12 cellular contexts compared by ENCODE assay signal in the genomic region with DNA sequence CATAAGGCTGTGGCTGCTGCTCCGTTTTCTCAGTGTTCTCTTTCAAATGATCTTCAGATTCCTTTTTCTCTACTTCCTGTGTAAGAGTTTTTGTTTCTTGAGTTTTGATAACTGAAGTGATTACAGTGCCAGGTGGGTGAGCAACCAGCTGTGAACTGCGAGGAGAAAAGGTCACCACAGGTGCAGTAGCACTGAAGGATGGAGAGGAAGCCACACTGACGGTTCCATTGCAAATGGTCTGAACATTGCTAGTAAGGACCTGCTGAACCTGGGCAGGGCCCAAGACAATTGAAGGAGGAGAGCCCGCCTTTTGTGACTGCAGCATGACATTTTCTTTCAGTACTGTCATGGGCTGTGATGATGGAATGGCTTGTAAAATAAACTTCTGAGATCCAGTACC.
DNase-seq lines count a peak whose midpoint lies in the region; ATAC-seq lines count a peak whose summit lies in the region.
"Had no signal": no experiment of that assay in that cellular context is flagged by ENCODE, and none has a peak within 500 bp of the region (broad histone marks: within the 10 kb centered on the region; RNA-seq: fewer than 3 reads in every experiment).

No MANE protein-coding gene starts in this region.

- peak overlapping the region; percentile 86 for H3K27ac Mint-ChIP-seq in activated T-cell treated with anti-CD3 and anti-CD28 coated beads, Interleukin-2, amount 50 U/mL, for 72 hours
- H3K27ac Mint-ChIP-seq in T-helper 17 cell: peak overlapping the region; percentile 56
- H3K27ac Mint-ChIP-seq: neural progenitor cell had no signal

- peak in 1 of 2 donors; percentile 24 for ATAC-seq in activated T-cell treated with anti-CD3 and anti-CD28 coated beads, Interleukin-2, amount 50 U/mL, for 72 hours (replicated peaks in 1 of 2)
- ATAC-seq in HG02678 (IDR thresholded peaks at IDR 0.05; ENCODE audit: unreplicated experiment) (peak; percentile 82), T-helper 17 cell (peak; percentile 52)
- ATAC-seq in stimulated activated naive CD8-positive, alpha-beta T cell treated with anti-CD3 and anti-CD28 coated beads, Interleukin-15, Interleukin-2, amounts not matched to agents 100 U/mL and 50 U/mL, for 24 hours: peak; percentile 50

- H3K36me3 Mint-ChIP-seq in activated T-cell treated with anti-CD3 and anti-CD28 coated beads, Interleukin-2, amount 50 U/mL, for 72 hours (ENCODE audit: insufficient read depth in 2 of 2): peaks cover 5 to 31% of the 10 kb centered on the region in 2 donors
- H3K36me3 Mint-ChIP-seq in T-helper 17 cell (ENCODE audit: low read depth): peaks cover 6% of the 10 kb centered on the region

- H3K9me3 Mint-ChIP-seq in activated T-cell treated with anti-CD3 and anti-CD28 coated beads, Interleukin-2, amount 50 U/mL, for 72 hours: no peaks in the 10 kb centered on the region
- H3K9me3 Mint-ChIP-seq: neural progenitor cell had no signal

- H3K9me3 ChIP-seq in T-helper 17 cell (ENCODE audit: control insufficient read depth, low read length, poor library complexity, severe bottlenecking): no peaks in the 10 kb centered on the region

- H3K4me1 Mint-ChIP-seq in activated T-cell treated with anti-CD3 and anti-CD28 coated beads, Interleukin-2, amount 50 U/mL, for 72 hours (ENCODE audit: low read depth): peaks cover 33% of the 10 kb centered on the region
- peaks cover 10% of the 10 kb centered on the region for H3K4me1 Mint-ChIP-seq in T-helper 17 cell
- H3K4me1 Mint-ChIP-seq: neural progenitor cell had no signal

- peak overlapping the region in 1 of 2 donors; percentile 51 for H3K4me3 Mint-ChIP-seq in activated T-cell treated with anti-CD3 and anti-CD28 coated beads, Interleukin-2, amount 50 U/mL, for 72 hours
- no peak overlapping the region for H3K4me3 Mint-ChIP-seq in T-helper 17 cell
- H3K4me3 Mint-ChIP-seq: neural progenitor cell had no signal

- DNase-seq in activated T-cell treated with anti-CD3 and anti-CD28 coated beads, Interleukin-2, amount 50 U/mL, for 72 hours: no peak
- DNase-seq in activated T-cell treated with anti-CD3 and anti-CD28 coated beads, Interleukin-2, amount 50 U/mL, for 48 hours: no peak
- DNase-seq in T-helper 17 cell (no peak), epidermal melanocyte (ENCODE audit: insufficient read length, low spot score) (no peak), AML-193 (lab: John Stamatoyannopoulos, UW) (no peak)
- no peak for DNase-seq in stimulated activated naive CD8-positive, alpha-beta T cell treated with anti-CD3 and anti-CD28 coated beads, Interleukin-15, Interleukin-2, amounts not matched to agents 100 U/mL and 50 U/mL, for 24 hours
- DNase-seq in stimulated activated CD4-positive, alpha-beta T cell treated with anti-CD3 and anti-CD28 coated beads, Interleukin-2, amount 100 ng/mL, for 48 hours: no peak
- DNase-seq: activated CD8-positive, alpha-beta memory T cell treated with anti-CD3 and anti-CD28 coated beads, Interleukin-2, amount 50 U/mL, for 4 hours; NCI-H1930; stimulated activated CD4-positive, alpha-beta T cell treated with anti-CD3 and anti-CD28 coated beads, Interleukin-4, amount 100 ng/mL, for 4 hours had no signal

- H3K27me3 Mint-ChIP-seq in activated T-cell treated with anti-CD3 and anti-CD28 coated beads, Interleukin-2, amount 50 U/mL, for 72 hours (ENCODE audit: low read depth): no peaks in the 10 kb centered on the region
- no peaks in the 10 kb centered on the region for H3K27me3 Mint-ChIP-seq in T-helper 17 cell
